Comparison of ENCODE assay signal across 19 cellular contexts in the genomic region with DNA sequence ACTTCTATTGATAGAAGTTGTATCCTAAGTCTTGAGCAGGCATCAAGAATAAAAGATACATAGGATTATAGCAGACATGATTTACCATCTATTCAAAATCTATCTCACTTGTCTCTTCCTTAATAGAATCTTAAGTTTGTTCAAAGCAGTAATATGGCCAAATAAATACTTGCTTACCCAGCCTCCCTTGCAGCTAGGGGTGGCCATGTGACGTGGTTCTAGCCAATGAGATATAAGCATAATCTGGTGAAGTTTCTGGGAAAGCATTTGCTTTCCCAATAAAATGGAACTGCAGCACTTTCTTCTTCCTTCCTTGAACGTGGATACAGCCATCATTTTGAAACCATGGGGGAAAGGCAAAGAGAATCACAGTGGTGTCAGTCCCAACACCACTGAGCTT. TPM values are rescaled to one million over a fixed set of nuclear protein-coding genes. Genes with fewer than 3 reads are reported as not detected.
DNase-seq lines count a peak whose midpoint lies in the region; ATAC-seq and TF ChIP-seq lines count a peak whose summit lies in the region.
"Had no signal": no experiment of that assay in that cellular context is flagged by ENCODE, and none has a peak within 500 bp of the region (broad histone marks: within the 10 kb centered on the region; RNA-seq: fewer than 3 reads in every experiment).

No MANE protein-coding gene starts in this region.

- H3K4me2 ChIP-seq in IMR-90 (ENCODE audit: low read depth, low read length): no peak overlapping the region
- H3K4me2 ChIP-seq: BLaER1 had no signal

- H3K36me3 ChIP-seq in IMR-90 (ENCODE audit: control insufficient read depth, insufficient read depth, low read length): no peaks in the 10 kb centered on the region
- H3K36me3 ChIP-seq: BLaER1, HAP-1 had no signal

- no peak overlapping the region for H3K9ac ChIP-seq in IMR-90 (ENCODE audit: low read depth, low read length)
- H3K9ac ChIP-seq: BLaER1 had no signal

- no peak for TF ChIP-seq RAD21 in IMR-90 (IDR thresholded peaks at IDR 0.05; ENCODE audit: low read length)

- H2BK20ac ChIP-seq in IMR-90 (ENCODE audit: low read depth, low read length): no peak overlapping the region

- H2BK15ac ChIP-seq in IMR-90 (ENCODE audit: low read depth, low read length): no peak overlapping the region

- H3K79me1 ChIP-seq in IMR-90 (ENCODE audit: low read depth in 1 of 2, low read length in 2 of 2): 0 out of 4 replicates have a peak, but pooled peaks cover 0 to 4% of the 10 kb centered on the region in 2 experiments

- H3K4me1 Mint-ChIP-seq in activated CD8-positive, alpha-beta T cell treated with anti-CD3 and anti-CD28 coated beads for 36 hours (ENCODE audit: low read depth): no peaks in the 10 kb centered on the region
- peaks cover 3% of the 10 kb centered on the region for H3K4me1 Mint-ChIP-seq in activated CD8-positive, alpha-beta T cell treated with anti-CD3 and anti-CD28 coated beads, Interleukin-2, amount 10 ng/mL, durations not matched to agents 7 days and 5 days (ENCODE audit: low read depth)
- peaks cover 6% of the 10 kb centered on the region for H3K4me1 Mint-ChIP-seq in WTC11
- no peaks in the 10 kb centered on the region for H3K4me1 Mint-ChIP-seq in activated T-cell treated with anti-CD3 and anti-CD28 coated beads, Interleukin-2, amount 50 U/mL, for 4 hours (ENCODE audit: low read depth)

- intact Hi-C loops in activated CD8-positive, alpha-beta T cell treated with anti-CD3 and anti-CD28 coated beads for 36 hours (cut with micrococcal nuclease): no loop called here
- intact Hi-C loops in IMR-90 (cut with micrococcal nuclease): no loop called here

- no peak overlapping the region for H2AK5ac ChIP-seq in IMR-90 (ENCODE audit: low read depth, low read length)

- no peak for TF ChIP-seq POLR2A in IMR-90 (IDR thresholded peaks at IDR 0.05; ENCODE audit: low read depth, low read length)

- no peak for TF ChIP-seq CTCF in activated CD8-positive, alpha-beta T cell treated with anti-CD3 and anti-CD28 coated beads for 36 hours (IDR thresholded peaks at IDR 0.05)
- TF ChIP-seq CTCF in IMR-90 (conservative IDR thresholded peaks at IDR 0.05; ENCODE audit: low read depth, low read length) (no peak), WTC11 (IDR thresholded peaks at IDR 0.05) (no peak)

- H3K27me3 ChIP-seq in IMR-90 (ENCODE audit: control insufficient read depth, insufficient read depth, low read length): peaks cover 22% of the 10 kb centered on the region
- H3K27me3 ChIP-seq: BLaER1 had no signal

- H3K4me1 ChIP-seq in IMR-90 (ENCODE audit: control insufficient read depth, insufficient read depth, low read length): peaks cover 18% of the 10 kb centered on the region
- H3K4me1 ChIP-seq: Caco-2, HAP-1 had no signal

- H4K91ac ChIP-seq in IMR-90 (ENCODE audit: insufficient read depth, low read depth, low read length): no peak overlapping the region

- no peak overlapping the region for H3K14ac ChIP-seq in IMR-90 (replicated peaks; ENCODE audit: low read depth, low read length)

- H2BK120ac ChIP-seq in IMR-90 (ENCODE audit: low read depth, low read length): no peak overlapping the region

- no peak overlapping the region for H2AK9ac ChIP-seq in IMR-90 (replicated peaks; ENCODE audit: low read depth, low read length, poor library complexity)

- dilution Hi-C loops in IMR-90 (cut with HindIII; ENCODE audit: low sequenced_read_pairs, unreplicated experiment): no loop called here

- H3K18ac ChIP-seq in IMR-90 (ENCODE audit: low read depth, low read length): no peak overlapping the region

- no peak for ATAC-seq in activated CD8-positive, alpha-beta T cell treated with anti-CD3 and anti-CD28 coated beads for 36 hours
- no peak for ATAC-seq in activated CD8-positive, alpha-beta T cell treated with anti-CD3 and anti-CD28 coated beads, Interleukin-2, amount 10 ng/mL, durations not matched to agents 7 days and 5 days
- ATAC-seq in IMR-90 (ENCODE audit: low read depth) (no peak), WTC11 (no peak)
- no peak for ATAC-seq in activated T-cell treated with anti-CD3 and anti-CD28 coated beads, Interleukin-2, amount 50 U/mL, for 4 hours
- ATAC-seq: CD8-positive, alpha-beta T cell had no signal

- no peaks in the 10 kb centered on the region for H3K36me3 Mint-ChIP-seq in activated CD8-positive, alpha-beta T cell treated with anti-CD3 and anti-CD28 coated beads for 36 hours (ENCODE audit: low read depth)
- peaks cover 6% of the 10 kb centered on the region for H3K36me3 Mint-ChIP-seq in activated CD8-positive, alpha-beta T cell treated with anti-CD3 and anti-CD28 coated beads, Interleukin-2, amount 10 ng/mL, durations not matched to agents 7 days and 5 days (ENCODE audit: low read depth)
- H3K36me3 Mint-ChIP-seq in WTC11: peaks cover 10% of the 10 kb centered on the region
- peaks cover 1% of the 10 kb centered on the region for H3K36me3 Mint-ChIP-seq in activated T-cell treated with anti-CD3 and anti-CD28 coated beads, Interleukin-2, amount 50 U/mL, for 4 hours (ENCODE audit: insufficient read depth)
- H3K36me3 Mint-ChIP-seq: CD8-positive, alpha-beta T cell had no signal

- no peak overlapping the region for H3K27ac Mint-ChIP-seq in activated CD8-positive, alpha-beta T cell treated with anti-CD3 and anti-CD28 coated beads for 36 hours
- H3K27ac Mint-ChIP-seq in activated CD8-positive, alpha-beta T cell treated with anti-CD3 and anti-CD28 coated beads, Interleukin-2, amount 10 ng/mL, durations not matched to agents 7 days and 5 days: no peak overlapping the region
- no peak overlapping the region for H3K27ac Mint-ChIP-seq in WTC11
- H3K27ac Mint-ChIP-seq: B cell; CD4-positive, CD25-positive, alpha-beta regulatory T cell; CD8-positive, alpha-beta T cell; HFFc6 had no signal

- no TSS peak for BruUV-seq in IMR-90 (replicated peaks; lab: Mats Ljungman, UMichigan)

- no peak overlapping the region for H4K8ac ChIP-seq in IMR-90 (ENCODE audit: low read depth in 2 of 2, low read length in 2 of 2)

- no peaks in the 10 kb centered on the region for H3K9me3 ChIP-seq in IMR-90 (ENCODE audit: control insufficient read depth, insufficient read depth, low read length)
- H3K9me3 ChIP-seq: HAP-1 had no signal

- peaks cover 13% of the 10 kb centered on the region for H3K9me1 ChIP-seq in IMR-90 (ENCODE audit: insufficient read depth, low read length)

- H2BK5ac ChIP-seq in IMR-90 (ENCODE audit: low read depth, low read length, poor library complexity, severe bottlenecking): no peak overlapping the region

- no peak overlapping the region for H4K5ac ChIP-seq in IMR-90 (ENCODE audit: low read depth, low read length)

- H3K23ac ChIP-seq in IMR-90 (ENCODE audit: low read depth, low read length): no peak overlapping the region

- H3K4me3 ChIP-seq in IMR-90 (ENCODE audit: insufficient read depth, low read depth, low read length): no peak overlapping the region
- H3K4me3 ChIP-seq: BLaER1, HAP-1 had no signal

- H2AFZ ChIP-seq in IMR-90 (replicated peaks; ENCODE audit: low read length, poor library complexity): no peak overlapping the region

- no peak overlapping the region for H3K4ac ChIP-seq in IMR-90 (ENCODE audit: low read depth, low read length)

- CTCF ChIA-PET in activated CD8-positive, alpha-beta T cell treated with anti-CD3 and anti-CD28 coated beads for 36 hours (lab: Charles Lee): interaction anchor here (3.3 kb wide), 1 partner anchor 38 kb away, joined by 9 read pairs; no protein-coding TSS in a partner anchor
- CTCF ChIA-PET in activated CD8-positive, alpha-beta T cell treated with anti-CD3 and anti-CD28 coated beads, Interleukin-2, amount 10 ng/mL, durations not matched to agents 7 days and 5 days (lab: Charles Lee): interaction anchor here (1.5 kb wide), 1 partner anchor 8 kb away, joined by 4 read pairs; no protein-coding TSS in a partner anchor
- CTCF ChIA-PET in IMR-90 (lab: Yijun Ruan, JAX) (no interaction called here), WTC11 (lab: Charles Lee) (no interaction called here)

- H3K4me3 Mint-ChIP-seq in activated CD8-positive, alpha-beta T cell treated with anti-CD3 and anti-CD28 coated beads for 36 hours: no peak overlapping the region
- no peak overlapping the region for H3K4me3 Mint-ChIP-seq in activated CD8-positive, alpha-beta T cell treated with anti-CD3 and anti-CD28 coated beads, Interleukin-2, amount 10 ng/mL, durations not matched to agents 7 days and 5 days
- no peak overlapping the region for H3K4me3 Mint-ChIP-seq in WTC11
- H3K4me3 Mint-ChIP-seq in activated T-cell treated with anti-CD3 and anti-CD28 coated beads, Interleukin-2, amount 50 U/mL, for 4 hours: no peak overlapping the region
- H3K4me3 Mint-ChIP-seq: B cell; CD4-positive, CD25-positive, alpha-beta regulatory T cell; CD8-positive, alpha-beta T cell; HFFc6 had no signal

- no peak overlapping the region for H3K56ac ChIP-seq in IMR-90 (ENCODE audit: extremely low read depth, insufficient read depth, low read length)

- peak; percentile 22 for DNase-seq in activated CD8-positive, alpha-beta T cell treated with anti-CD3 and anti-CD28 coated beads for 36 hours
- no peak for DNase-seq in activated CD8-positive, alpha-beta T cell treated with anti-CD3 and anti-CD28 coated beads, Interleukin-2, amount 10 ng/mL, durations not matched to agents 7 days and 5 days
- DNase-seq in IMR-90 (no peak), WTC11 (ENCODE audit: low spot score) (no peak), nucleus accumbens (lab: John Stamatoyannopoulos, UW) (no peak)
- DNase-seq in activated T-cell treated with anti-CD3 and anti-CD28 coated beads, Interleukin-2, amount 50 U/mL, for 4 hours: no peak
- DNase-seq in activated CD8-positive, alpha-beta memory T cell treated with anti-CD3 and anti-CD28 coated beads, Interleukin-2, amount 50 U/mL, for 4 hours: no peak
- DNase-seq: Caco-2; CD4-positive, CD25-positive, alpha-beta regulatory T cell; CD8-positive, alpha-beta T cell; DMS153; EL; GDM1; GOT3; HFFc6 had no signal

- in situ Hi-C loops in IMR-90 (cut with MboI; ENCODE audit: low sequenced_read_pairs): no loop called here

- WGBS in IMR-90 (ENCODE audit: extremely low coverage in 2 of 2, insufficient read length in 1 of 2), 2 experiments: no CpG with 5 or more reads among the region's 2 CpGs

- no peaks in the 10 kb centered on the region for H3K9me3 Mint-ChIP-seq in activated CD8-positive, alpha-beta T cell treated with anti-CD3 and anti-CD28 coated beads for 36 hours
- H3K9me3 Mint-ChIP-seq in activated CD8-positive, alpha-beta T cell treated with anti-CD3 and anti-CD28 coated beads, Interleukin-2, amount 10 ng/mL, durations not matched to agents 7 days and 5 days (ENCODE audit: insufficient read depth): peaks cover 7% of the 10 kb centered on the region
- H3K9me3 Mint-ChIP-seq in WTC11: peaks cover 9% of the 10 kb centered on the region
- no peaks in the 10 kb centered on the region for H3K9me3 Mint-ChIP-seq in activated T-cell treated with anti-CD3 and anti-CD28 coated beads, Interleukin-2, amount 50 U/mL, for 4 hours

- H3K27ac ChIP-seq in IMR-90 (ENCODE audit: insufficient read depth, low read length): no peak overlapping the region
- H3K27ac ChIP-seq: BLaER1, C4-2B had no signal

- POLR2A ChIA-PET in activated CD8-positive, alpha-beta T cell treated with anti-CD3 and anti-CD28 coated beads for 36 hours (lab: Charles Lee): interaction anchor here (1.2 to 1.5 kb wide), 2 partner anchors 10 to 17 kb away, joined by 3 to 6 read pairs; no protein-coding TSS in a partner anchor
- POLR2A ChIA-PET in activated CD8-positive, alpha-beta T cell treated with anti-CD3 and anti-CD28 coated beads, Interleukin-2, amount 10 ng/mL, durations not matched to agents 7 days and 5 days (lab: Charles Lee): no interaction called here
- POLR2A ChIA-PET in IMR-90 (lab: Charles Lee; ENCODE audit: unreplicated experiment): no interaction called here
- POLR2A ChIA-PET in WTC11 (lab: Charles Lee): no interaction called here

- peaks cover 4% of the 10 kb centered on the region; the same call in 1 of the 2 replicates for H4K20me1 ChIP-seq in IMR-90 (ENCODE audit: insufficient read depth, low read length)
- H4K20me1 ChIP-seq: BLaER1 had no signal

- H3K27me3 Mint-ChIP-seq in activated CD8-positive, alpha-beta T cell treated with anti-CD3 and anti-CD28 coated beads for 36 hours: no peaks in the 10 kb centered on the region
- no peaks in the 10 kb centered on the region for H3K27me3 Mint-ChIP-seq in activated CD8-positive, alpha-beta T cell treated with anti-CD3 and anti-CD28 coated beads, Interleukin-2, amount 10 ng/mL, durations not matched to agents 7 days and 5 days (ENCODE audit: low read depth)
- no peaks in the 10 kb centered on the region for H3K27me3 Mint-ChIP-seq in WTC11 (ENCODE audit: low read depth)
- H3K27me3 Mint-ChIP-seq in activated T-cell treated with anti-CD3 and anti-CD28 coated beads, Interleukin-2, amount 50 U/mL, for 4 hours (ENCODE audit: low read depth): no peaks in the 10 kb centered on the region
- H3K27me3 Mint-ChIP-seq: B cell; CD4-positive, CD25-positive, alpha-beta regulatory T cell had no signal

RNA-seq across cellular contexts. Expression of gene SLC1A4, which starts 33.7 kb away (rescaled TPM):
- 10 to 100 TPM; 14.6 to 14.9 TPM for total RNA-seq in activated CD8-positive, alpha-beta T cell treated with anti-CD3 and anti-CD28 coated beads for 36 hours
- 10 to 100 TPM; 48.8 to 50.1 TPM for total RNA-seq in activated CD8-positive, alpha-beta T cell treated with anti-CD3 and anti-CD28 coated beads, Interleukin-2, amount 10 ng/mL, durations not matched to agents 7 days and 5 days
- total RNA-seq in IMR-90 (2012; rRNA removed): 6.9 and 8.1 TPM in 2 replicates
- 5.9 and 6.8 TPM in 2 replicates for polyA plus RNA-seq in IMR-90 (2012; rRNA removed)
- 3.6 and 4.9 TPM in 2 replicates for polyA plus RNA-seq in IMR-90 (2012; cell fraction: cytosol; rRNA removed)
- 5.5 and 6.4 TPM in 2 replicates for polyA plus RNA-seq in IMR-90 (2012; cell fraction: nucleus; rRNA removed; ENCODE audit: low replicate concordance)
- total RNA-seq in WTC11 (2021): 0.73 to 1.6 TPM (median 0.80 TPM) in 3 replicates
- 10 to 100 TPM in 1 of 3 donors, 1 to 10 TPM in 2; 6.2 to 16.7 (median 9.6) TPM for total RNA-seq in activated T-cell treated with anti-CD3 and anti-CD28 coated beads, Interleukin-2, amount 50 U/mL, for 4 hours

Comparison
In these comparisons a context has a peak if more than half of its experiments do, and no peak if none do; other contexts are left out.
1. CTCF ChIA-PET loops: an anchor here in activated CD8-positive, alpha-beta T cell treated with anti-CD3 and anti-CD28 coated beads for 36 hours (3.3 kb wide) and activated CD8-positive, alpha-beta T cell treated with anti-CD3 and anti-CD28 coated beads, Interleukin-2, amount 10 ng/mL, durations not matched to agents 7 days and 5 days (1.5 kb wide); none called in IMR-90 and WTC11.